Comparison of ENCODE assay signal across 1 cellular context in genomic region chr1:111448918-111449702, GRCh38.
TF ChIP-seq lines count a peak whose summit lies in the region.

ATP5PB (plus strand) TSS chr1:111449464; CDS start chr1:111449542, 78 bp downstream.
WDR77 (minus strand) TSS chr1:111449256; CDS start chr1:111449169, 87 bp downstream.

TF ChIP-seq in liver, 16 proteins besides CTCF, POLR2A, EP300 and RAD21 (continued from another document):
- TF ChIP-seq ZBTB33 (IDR thresholded peaks at IDR 0.05), result peak; percentile 100
- TF ChIP-seq HNF4A (conservative IDR thresholded peaks at IDR 0.05), result no peak
- peak; percentile 77 for TF ChIP-seq MAX (IDR thresholded peaks at IDR 0.05)
- TF ChIP-seq FOXA2 (IDR thresholded peaks at IDR 0.05), result no peak
- no peak for TF ChIP-seq FOXA1 (IDR thresholded peaks at IDR 0.05)
- TF ChIP-seq HNF4G (IDR thresholded peaks at IDR 0.05), result no peak
- peak; percentile 39 for TF ChIP-seq TAF1 (conservative IDR thresholded peaks at IDR 0.05)
- peak; percentile 35 for TF ChIP-seq SP1 (IDR thresholded peaks at IDR 0.05)
- peak in 1 of 2 donors; percentile 64 for TF ChIP-seq RXRA (IDR thresholded peaks at IDR 0.05)
- TF ChIP-seq ATF3 (IDR thresholded peaks at IDR 0.05), result no peak
